29 cellular contexts compared by ENCODE assay signal in the genomic region with DNA sequence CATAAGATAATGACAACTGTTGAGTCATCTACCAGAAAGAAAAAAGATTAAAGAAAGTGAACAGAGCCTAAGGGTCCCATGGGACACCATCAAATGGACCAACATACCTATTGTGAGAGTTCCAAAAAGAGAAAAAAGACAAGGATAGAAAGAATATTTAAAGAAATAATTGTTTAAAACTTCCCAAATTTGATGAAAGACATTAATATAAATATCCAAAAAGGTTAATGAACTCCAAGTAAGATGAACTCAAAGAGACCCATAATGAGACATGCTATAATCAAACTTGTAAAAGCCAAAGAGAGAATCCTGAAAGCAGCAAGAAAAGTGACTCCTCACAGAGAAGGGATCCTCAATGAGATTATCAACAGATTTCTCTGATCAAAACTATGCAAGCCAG. TPM values are rescaled to one million over a fixed set of nuclear protein-coding genes. Genes with fewer than 3 reads are reported as not detected.
"Had no signal": no experiment of that assay in that cellular context is flagged by ENCODE, and none has a peak within 500 bp of the region (broad histone marks: within the 10 kb centered on the region; RNA-seq: fewer than 3 reads in every experiment).

No MANE protein-coding gene starts in this region.

- H3K9me3 ChIP-seq: adrenal gland, ascending aorta, body of pancreas, breast epithelium had no signal

- H3K27me3 ChIP-seq: adrenal gland, ascending aorta, body of pancreas, breast epithelium, cardiac muscle cell had no signal

- H3K4me3 ChIP-seq: adrenal gland, ascending aorta, body of pancreas, breast epithelium, cardiac muscle cell had no signal

- H3K27ac ChIP-seq: adrenal gland, ascending aorta, body of pancreas, brain microvascular endothelial cell, breast epithelium, cardiac muscle cell had no signal

- H3K4me1 ChIP-seq: ascending aorta, breast epithelium had no signal

- DNase-seq: activated effector memory CD4-positive, alpha-beta T cell treated with anti-CD3 and anti-CD28 coated beads, Interleukin-2, amount 50 U/mL, for 16 hours; activated effector memory CD4-positive, alpha-beta T cell treated with Interleukin-2 at 50 U/mL for 16 hours; activated gamma-delta T cell; activated gamma-delta T cell treated with Interleukin-2 at 50 U/mL for 16 hours; activated naive CD4-positive, alpha-beta T cell; activated naive CD4-positive, alpha-beta T cell treated with anti-CD3 and anti-CD28 coated beads for 36 hours; activated naive CD4-positive, alpha-beta T cell treated with anti-CD3 and anti-CD28 coated beads, Interleukin-2, amount 10 ng/mL, durations not matched to agents 7 days and 5 days; activated naive CD4-positive, alpha-beta T cell treated with anti-CD3 and anti-CD28 coated beads, Interleukin-2, amount 50 U/mL, for 16 hours; activated naive CD4-positive, alpha-beta T cell treated with Interleukin-2 at 50 U/mL for 16 hours; activated naive CD8-positive, alpha-beta T cell treated with anti-CD3 and anti-CD28 coated beads for 36 hours; activated naive CD8-positive, alpha-beta T cell treated with anti-CD3 and anti-CD28 coated beads, Interleukin-2, amount 10 ng/mL, durations not matched to agents 7 days and 5 days; activated naive CD8-positive, alpha-beta T cell treated with anti-CD3 and anti-CD28 coated beads, Interleukin-2, amount 50 U/mL, for 24 hours; activated T-cell treated with anti-CD3 and anti-CD28 coated beads, Interleukin-2, amount 50 U/mL, for 24 hours; activated T-cell treated with anti-CD3 and anti-CD28 coated beads, Interleukin-2, amount 50 U/mL, for 4 hours; activated T-cell treated with anti-CD3 and anti-CD28 coated beads, Interleukin-2, amount 50 U/mL, for 48 hours; activated T-cell treated with anti-CD3 and anti-CD28 coated beads, Interleukin-2, amount 50 U/mL, for 72 hours; adrenal gland; amniotic stem cell; amygdala; anterior cingulate cortex; aorta; body of pancreas; brain microvascular endothelial cell; caudate nucleus; central memory CD4-positive, alpha-beta T cell; cerebellar nuclear complex had no signal

- H3K36me3 ChIP-seq: adrenal gland, ascending aorta, brain microvascular endothelial cell, breast epithelium, cardiac muscle cell had no signal

RNA-seq across cellular contexts. Expression of a gene that starts 8.9 kb away (rescaled TPM):
- polyA plus RNA-seq: aorta had no signal

RNA-seq across cellular contexts. Expression of a gene that starts 56.4 kb away (rescaled TPM):
- polyA plus RNA-seq: aorta had no signal
